In genomic region chr12:46556820-46557524, GRCh38 we compare ENCODE assay signal across 10 cellular contexts.
DNase-seq lines count a peak whose midpoint lies in the region; FAIRE-seq and TF ChIP-seq lines count a peak whose summit lies in the region.
"Had no signal": no experiment of that assay in that cellular context is flagged by ENCODE, and none has a peak within 500 bp of the region (broad histone marks: within the 10 kb centered on the region; RNA-seq: fewer than 3 reads in every experiment).

No MANE protein-coding gene starts in this region.

- no peak overlapping the region for H3K4me3 Mint-ChIP-seq in astrocyte (ENCODE audit: unreplicated experiment)

- FAIRE-seq in astrocyte (lab: Jason Lieb, UNC) = peak; percentile 96

- peak overlapping the region; percentile 83 for H3K27ac Mint-ChIP-seq in astrocyte (ENCODE audit: unreplicated experiment)

- peak; percentile 94 for DNase-seq in HCEC 1CT
- DNase-seq in astrocyte (ENCODE audit: low read depth) = peak; percentile 87
- no peak for DNase-seq in mesendoderm
- no peak for DNase-seq in GM19238 (ENCODE audit: insufficient read length, low spot score)
- DNase-seq in Karpas-422 = no peak
- no peak for DNase-seq in NCI-H2029 (lab: John Stamatoyannopoulos, UW)
- DNase-seq in GM10266 (ENCODE audit: extremely low spot score) = no peak
- DNase-seq: DMS153, NCI-H510A treated with DMSO at 0.1 percent for 48 hours had no signal

- H3K9me2 ChIP-seq in Karpas-422 (replicated peaks; ENCODE audit: insufficient read depth, low read length) = no peaks in the 10 kb centered on the region; the same call in 1 of the 2 replicates

- H4K5ac ChIP-seq in mesendoderm (ENCODE audit: low read length) = no peak overlapping the region

- no peak for TF ChIP-seq CTCF in astrocyte (IDR thresholded peaks at IDR 0.05; ENCODE audit: insufficient read depth, low read depth, low read length)
- TF ChIP-seq CTCF in GM10266 (IDR thresholded peaks at IDR 0.05; ENCODE audit: control insufficient read depth, insufficient read depth, low read depth, missing control alignments) = no peak

- peak overlapping the region; percentile 13 for H3K4me3 ChIP-seq in ACC112 (ENCODE audit: low read depth, low read length)
- H3K4me3 ChIP-seq in astrocyte (ENCODE audit: insufficient read depth, low read depth, low read length) = no peak overlapping the region
- no peak overlapping the region for H3K4me3 ChIP-seq in mesendoderm (ENCODE audit: low read length)
- no peak overlapping the region for H3K4me3 ChIP-seq in Karpas-422 (ENCODE audit: low read length)

- H3K27ac ChIP-seq in ACC112 (ENCODE audit: low read depth, low read length) = peak overlapping the region; percentile 99
- peak overlapping the region; percentile 99 for H3K27ac ChIP-seq in astrocyte (ENCODE audit: low read depth, low read length)
- no peak overlapping the region for H3K27ac ChIP-seq in mesendoderm (ENCODE audit: low read depth, low read length)
- H3K27ac ChIP-seq in Karpas-422 (ENCODE audit: low read length) = no peak overlapping the region

- H3K36me3 ChIP-seq in ACC112 (ENCODE audit: insufficient read depth, low read length) (no peaks in the 10 kb centered on the region), astrocyte (ENCODE audit: insufficient read depth, low read length) (no peaks in the 10 kb centered on the region), mesendoderm (ENCODE audit: control insufficient read depth, insufficient read depth, low read length) (no peaks in the 10 kb centered on the region), Karpas-422 (ENCODE audit: insufficient read depth, low read length) (no peaks in the 10 kb centered on the region)

- H3K9ac ChIP-seq in astrocyte (ENCODE audit: low read length) (peak overlapping the region; percentile 68), mesendoderm (ENCODE audit: low read length) (no peak overlapping the region), Karpas-422 (ENCODE audit: low read length) (no peak overlapping the region)

- H2BK15ac ChIP-seq in mesendoderm (replicated peaks; ENCODE audit: low read depth) = peak overlapping the region; percentile 57

- H3K56ac ChIP-seq in mesendoderm (ENCODE audit: low read length) = no peak overlapping the region

- no peak overlapping the region for H3K18ac ChIP-seq in mesendoderm (ENCODE audit: low read length)

- H2BK120ac ChIP-seq in mesendoderm (ENCODE audit: low read depth, low read length) = no peak overlapping the region

- H3K4me2 ChIP-seq in astrocyte (ENCODE audit: low read length) = peak overlapping the region; percentile 29
- no peak overlapping the region for H3K4me2 ChIP-seq in mesendoderm (ENCODE audit: low read length)
- no peak overlapping the region for H3K4me2 ChIP-seq in Karpas-422 (ENCODE audit: low read depth, low read length, poor library complexity, severe bottlenecking)

- no peaks in the 10 kb centered on the region for H3K27me3 Mint-ChIP-seq in astrocyte (ENCODE audit: low read depth, unreplicated experiment)

- no peak overlapping the region for H4K8ac ChIP-seq in mesendoderm (ENCODE audit: low read depth, low read length)

- H3K79me2 ChIP-seq in ACC112 (ENCODE audit: control insufficient read depth, insufficient read depth, low read length, unreplicated experiment) = no peaks in the 10 kb centered on the region
- no peaks in the 10 kb centered on the region for H3K79me2 ChIP-seq in astrocyte (ENCODE audit: insufficient read depth, low read length)
- H3K79me2 ChIP-seq in mesendoderm (ENCODE audit: control insufficient read depth, insufficient read depth, low read length) = no peaks in the 10 kb centered on the region
- no peaks in the 10 kb centered on the region for H3K79me2 ChIP-seq in Karpas-422 (ENCODE audit: low read length)

- no peak overlapping the region for H2BK5ac ChIP-seq in mesendoderm (ENCODE audit: low read length)

- H2AFZ ChIP-seq in ACC112 (ENCODE audit: low read length, unreplicated experiment) (no peak overlapping the region), astrocyte (ENCODE audit: low read depth, low read length) (no peak overlapping the region), Karpas-422 (ENCODE audit: low read length) (no peak overlapping the region)

- H3K23ac ChIP-seq in mesendoderm (ENCODE audit: low read length) = no peak overlapping the region

- H3K27me3 ChIP-seq in ACC112 (ENCODE audit: insufficient read depth, low read length) (no peaks in the 10 kb centered on the region), astrocyte (ENCODE audit: insufficient read depth, low read length) (no peaks in the 10 kb centered on the region), mesendoderm (ENCODE audit: insufficient read depth, low read length, poor library complexity) (no peaks in the 10 kb centered on the region), Karpas-422 (ENCODE audit: low read length) (no peaks in the 10 kb centered on the region)

- H3K9me3 Mint-ChIP-seq in astrocyte (ENCODE audit: unreplicated experiment) = peaks cover 1% of the 10 kb centered on the region

- no peaks in the 10 kb centered on the region for H3K36me3 Mint-ChIP-seq in astrocyte (ENCODE audit: low read depth, unreplicated experiment)

- no peak overlapping the region for H2AK5ac ChIP-seq in mesendoderm (ENCODE audit: low read length)

- no peaks in the 10 kb centered on the region for H3K9me3 ChIP-seq in astrocyte (ENCODE audit: insufficient read depth, low read depth, low read length)
- no peaks in the 10 kb centered on the region for H3K9me3 ChIP-seq in Karpas-422 (ENCODE audit: low read length)

- no peak overlapping the region for H3K4ac ChIP-seq in mesendoderm (ENCODE audit: low read depth, low read length)

- H3K4me1 Mint-ChIP-seq in astrocyte (ENCODE audit: low read depth, unreplicated experiment) = peaks cover 31% of the 10 kb centered on the region

- H4K20me1 ChIP-seq in astrocyte (ENCODE audit: insufficient read depth, low read length) = no peaks in the 10 kb centered on the region
- H4K20me1 ChIP-seq in Karpas-422 (ENCODE audit: insufficient read depth, low read depth, low read length) = no peaks in the 10 kb centered on the region

- peaks cover 79% of the 10 kb centered on the region for H3K4me1 ChIP-seq in ACC112 (ENCODE audit: control insufficient read depth, insufficient read depth, low read length, unreplicated experiment)
- peaks cover 32% of the 10 kb centered on the region for H3K4me1 ChIP-seq in astrocyte (ENCODE audit: insufficient read depth, low read length)
- no peaks in the 10 kb centered on the region for H3K4me1 ChIP-seq in mesendoderm (ENCODE audit: control insufficient read depth, low read depth, low read length)
- H3K4me1 ChIP-seq in Karpas-422 (ENCODE audit: low read length) = no peaks in the 10 kb centered on the region

- WGBS in mesendoderm (ENCODE audit: extremely low coverage, insufficient coverage, low lambda C conversion rate) = no CpG with 5 or more reads among the region's 6 CpGs

- no peaks in the 10 kb centered on the region for H3K79me1 ChIP-seq in mesendoderm (ENCODE audit: low read length)

Comparison
In these comparisons a context has a peak if more than half of its experiments do, and no peak if none do; other contexts are left out.
1. H3K27ac ChIP-seq: peak in ACC112 (single experiment) and astrocyte (single experiment); none in mesendoderm (single experiment) and Karpas-422 (single experiment).
2. DNase-seq: peak in HCEC 1CT (single experiment) and astrocyte (single experiment); none in mesendoderm (single experiment), GM19238 (single experiment), Karpas-422 (single experiment), NCI-H2029 (single experiment) and GM10266 (single experiment).